ENCODE assay signal across 12 cellular contexts in genomic region chr4:2817136-2817535, GRCh38. TPM values are rescaled to one million over a fixed set of nuclear protein-coding genes. Genes with fewer than 3 reads are reported as not detected.
DNase-seq lines count a peak whose midpoint lies in the region; ATAC-seq and TF ChIP-seq lines count a peak whose summit lies in the region.
"Had no signal": no experiment of that assay in that cellular context is flagged by ENCODE, and none has a peak within 500 bp of the region (broad histone marks: within the 10 kb centered on the region; RNA-seq: fewer than 3 reads in every experiment).

No MANE protein-coding gene starts in this region.

- peaks cover 12% of the 10 kb centered on the region; the same call in 1 of the 2 replicates for H3K36me3 ChIP-seq in KOPT-K1 (ENCODE audit: insufficient read depth, low read length)
- H3K36me3 ChIP-seq in tibial nerve = peaks cover 0 to 53% (median 0%) of the 10 kb centered on the region in 3 donors

- peak overlapping the region; percentile 6 for H3K27ac ChIP-seq in KOPT-K1 (ENCODE audit: low read depth, low read length, poor library complexity, severe bottlenecking)
- H3K27ac ChIP-seq in tibial nerve = peak overlapping the region in 1 of 4 donors; percentile 85

- H3K4me1 Mint-ChIP-seq in activated CD4-positive, alpha-beta T cell treated with anti-CD3 and anti-CD28 coated beads for 36 hours = peaks cover 50% of the 10 kb centered on the region
- H3K4me1 Mint-ChIP-seq in chondrocyte (ENCODE audit: low read depth) (peaks cover 28% of the 10 kb centered on the region), osteocyte (ENCODE audit: unreplicated experiment) (peaks cover 41% of the 10 kb centered on the region)

- no peaks in the 10 kb centered on the region for H3K9me3 Mint-ChIP-seq in activated CD4-positive, alpha-beta T cell treated with anti-CD3 and anti-CD28 coated beads for 36 hours (ENCODE audit: low read depth)
- H3K9me3 Mint-ChIP-seq in chondrocyte (ENCODE audit: low read depth) = peaks cover 11% of the 10 kb centered on the region
- peaks cover 6% of the 10 kb centered on the region for H3K9me3 Mint-ChIP-seq in osteocyte (ENCODE audit: unreplicated experiment)

- intact Hi-C loops in activated CD4-positive, alpha-beta T cell treated with anti-CD3 and anti-CD28 coated beads for 36 hours (cut with DNase I, micrococcal nuclease) = no loop called here

- no peaks in the 10 kb centered on the region for H3K27me3 ChIP-seq in tibial nerve

- no peak for DNase-seq in activated CD4-positive, alpha-beta T cell treated with anti-CD3 and anti-CD28 coated beads for 36 hours
- no peak for DNase-seq in activated CD4-positive, alpha-beta T cell treated with anti-CD3 and anti-CD28 coated beads for 48 hours
- DNase-seq in chondrocyte (ENCODE audit: low spot score) (no peak), osteocyte (ENCODE audit: extremely low spot score, unreplicated experiment) (no peak), NCI-H2081 (lab: John Stamatoyannopoulos, UW) (no peak), tibial nerve (ENCODE audit: low spot score in 2 of 2) (no peak)
- DNase-seq: cortex of kidney, foreskin melanocyte, HCEC 1CT, T-helper 9 cell had no signal

- peaks cover 30% of the 10 kb centered on the region for H3K36me3 Mint-ChIP-seq in activated CD4-positive, alpha-beta T cell treated with anti-CD3 and anti-CD28 coated beads for 36 hours (ENCODE audit: low read depth)
- H3K36me3 Mint-ChIP-seq in chondrocyte (ENCODE audit: low read depth) (peaks cover 12% of the 10 kb centered on the region), osteocyte (ENCODE audit: unreplicated experiment) (peaks cover 18% of the 10 kb centered on the region)

- no peak overlapping the region for H3K4me3 ChIP-seq in tibial nerve

- H3K27ac Mint-ChIP-seq in activated CD4-positive, alpha-beta T cell treated with anti-CD3 and anti-CD28 coated beads for 36 hours = peak overlapping the region; percentile 3
- peak overlapping the region; percentile 80 for H3K27ac Mint-ChIP-seq in chondrocyte (ENCODE audit: unreplicated experiment)
- H3K27ac Mint-ChIP-seq in osteocyte (ENCODE audit: unreplicated experiment) = peak overlapping the region; percentile 57

- TF ChIP-seq CTCF in chondrocyte (IDR thresholded peaks at IDR 0.05) = no peak
- TF ChIP-seq CTCF in osteocyte (IDR thresholded peaks at IDR 0.05) = no peak
- no peak for TF ChIP-seq CTCF in tibial nerve (IDR thresholded peaks at IDR 0.05)

- POLR2A ChIA-PET in activated CD4-positive, alpha-beta T cell treated with anti-CD3 and anti-CD28 coated beads for 36 hours (lab: Charles Lee) = interaction anchor here (0.6 kb wide), 1 partner anchor 27 kb away, joined by 8 read pairs; no protein-coding TSS in a partner anchor

- WGBS in tibial nerve, 2 donors = 59 to 76% methylated on average over 4 of the region's 4 CpGs

- H3K4me1 ChIP-seq in tibial nerve = peaks cover 0 to 57% (median 27%) of the 10 kb centered on the region in 4 donors

- CTCF ChIA-PET in activated CD4-positive, alpha-beta T cell treated with anti-CD3 and anti-CD28 coated beads for 36 hours (lab: Charles Lee) = no interaction called here

- H3K9me3 ChIP-seq in KOPT-K1 (ENCODE audit: insufficient read depth, low read length, poor library complexity, severe bottlenecking) (no peaks in the 10 kb centered on the region), tibial nerve (peaks cover 0 to 11% (median 0%) of the 10 kb centered on the region in 4 donors)

- peak overlapping the region; percentile 62 for H3K4me3 Mint-ChIP-seq in activated CD4-positive, alpha-beta T cell treated with anti-CD3 and anti-CD28 coated beads for 36 hours
- H3K4me3 Mint-ChIP-seq in chondrocyte (ENCODE audit: unreplicated experiment) (peak overlapping the region; percentile 63), osteocyte (ENCODE audit: unreplicated experiment) (peak overlapping the region; percentile 71)

- ATAC-seq in activated CD4-positive, alpha-beta T cell treated with anti-CD3 and anti-CD28 coated beads for 36 hours = no peak
- no peak for ATAC-seq in esophagus mucosa

- no peaks in the 10 kb centered on the region for H3K27me3 Mint-ChIP-seq in activated CD4-positive, alpha-beta T cell treated with anti-CD3 and anti-CD28 coated beads for 36 hours
- H3K27me3 Mint-ChIP-seq in chondrocyte (ENCODE audit: low read depth) = no peaks in the 10 kb centered on the region
- no peaks in the 10 kb centered on the region for H3K27me3 Mint-ChIP-seq in osteocyte (ENCODE audit: unreplicated experiment)

- TF ChIP-seq EP300 in tibial nerve (IDR thresholded peaks at IDR 0.05) = no peak

- no peak for TF ChIP-seq POLR2A in tibial nerve (IDR thresholded peaks at IDR 0.05)

RNA-seq across cellular contexts. Expression of gene SH3BP2, which starts 24.3 kb away (rescaled TPM):
- 10 to 100 TPM; 63.3 to 68.3 TPM for total RNA-seq in activated CD4-positive, alpha-beta T cell treated with anti-CD3 and anti-CD28 coated beads for 36 hours
- total RNA-seq in chondrocyte (50.1 to 63.1 TPM (median 59.8 TPM) in 3 replicates), osteocyte (105 and 110 TPM in 2 replicates), tibial nerve (100 to 1,000 TPM in 1 of 4 donors, 10 to 100 TPM in 3; 70.5 to 161 (median 77.8) TPM), esophagus mucosa (32.6 TPM)

RNA-seq across cellular contexts. Expression of gene ADD1, which starts 26.5 kb away (rescaled TPM):
- 100 to 1,000 TPM; 196 to 206 TPM for total RNA-seq in activated CD4-positive, alpha-beta T cell treated with anti-CD3 and anti-CD28 coated beads for 36 hours
- total RNA-seq in chondrocyte (240 to 269 TPM (median 256 TPM) in 3 replicates), osteocyte (273 and 274 TPM in 2 replicates), tibial nerve (100 to 1,000 TPM; 270 to 449 (median 327) TPM), esophagus mucosa (133 TPM)

Comparison
In these comparisons a context has a peak if more than half of its experiments do, and no peak if none do; other contexts are left out.
1. H3K27ac Mint-ChIP-seq: peak in every context shown above with its lines; median percentile 80 in chondrocyte; 57 in osteocyte; 3 in activated CD4-positive, alpha-beta T cell treated with anti-CD3 and anti-CD28 coated beads for 36 hours.